ENCODE assay signal across 19 cellular contexts in the genomic region with DNA sequence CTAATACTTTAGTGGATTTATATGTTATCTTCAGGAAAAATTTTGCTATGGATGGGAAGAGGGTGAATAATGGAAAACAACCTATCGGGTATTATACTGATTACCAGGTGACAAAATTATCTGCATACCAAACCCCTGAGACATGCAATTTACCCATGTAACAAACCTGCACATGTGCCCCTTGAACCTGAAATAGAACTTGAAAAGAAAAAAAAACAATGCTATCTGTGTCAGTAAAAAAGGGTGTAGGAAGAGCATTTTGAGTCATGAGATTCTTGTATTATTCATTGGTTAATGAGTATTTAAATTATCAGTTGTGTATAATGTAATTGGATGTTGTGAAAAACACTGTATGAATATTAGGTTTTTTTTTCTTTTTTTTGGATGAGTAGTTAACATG.
DNase-seq lines count a peak whose midpoint lies in the region; ATAC-seq and TF ChIP-seq lines count a peak whose summit lies in the region.
"Had no signal": no experiment of that assay in that cellular context is flagged by ENCODE, and none has a peak within 500 bp of the region (broad histone marks: within the 10 kb centered on the region; RNA-seq: fewer than 3 reads in every experiment).

No MANE protein-coding gene starts in this region.

- H3K36me3 ChIP-seq in mammary epithelial cell (ENCODE audit: insufficient read depth, low read length): no peaks in the 10 kb centered on the region

- no peaks in the 10 kb centered on the region for H3K36me3 Mint-ChIP-seq in Calu3 (ENCODE audit: insufficient read depth, unreplicated experiment)

- H3K27ac ChIP-seq in mammary epithelial cell (ENCODE audit: insufficient read depth, low read depth, low read length): peak overlapping the region; percentile 33
- H3K27ac ChIP-seq: A549 had no signal

- DNase-seq in Calu3 (peak; percentile 27), HT1080 (ENCODE audit: low read depth) (peak; percentile 43), mammary epithelial cell (peak; percentile 49), kidney tubule cell (ENCODE audit: low spot score) (peak; percentile 82), GM19238 (ENCODE audit: insufficient read length, low spot score) (no peak)
- DNase-seq in stimulated activated CD4-positive, alpha-beta T cell treated with anti-CD3 and anti-CD28 coated beads, Interleukin-1b, Interleukin-23, amount 100 ng/mL, for 48 hours: no peak
- DNase-seq: DMS79, GF-D8, H7, NCI-H1092 treated with DMSO at 0.1 percent for 48 hours, NCI-H1694 treated with DMSO at 0.1 percent for 48 hours, NCI-H2171, NCI-H446 treated with DMSO at 0.1 percent for 48 hours, NCI-H82, Right ventricle myocardium superior, SK-N-SH had no signal

- no peaks in the 10 kb centered on the region for H3K9me3 ChIP-seq in mammary epithelial cell (replicated peaks; ENCODE audit: insufficient read depth, low read length)
- H3K9me3 ChIP-seq: A549, SK-N-SH had no signal

- BruUV-seq in Calu3 (replicated peaks; lab: Mats Ljungman, UMichigan) (no TSS peak), mammary epithelial cell (replicated peaks; lab: Mats Ljungman, UMichigan) (no TSS peak)

- no peak overlapping the region for H3K9ac ChIP-seq in mammary epithelial cell (ENCODE audit: insufficient read depth, low read length)

- H3K4me3 Mint-ChIP-seq in Calu3 (ENCODE audit: low read depth, unreplicated experiment): no peak overlapping the region

- no peaks in the 10 kb centered on the region for H4K20me1 ChIP-seq in mammary epithelial cell (ENCODE audit: insufficient read depth, low read length)

- H3K4me3 ChIP-seq in mammary epithelial cell (replicated peaks in 1 of 3; ENCODE audit: insufficient read depth in 1 of 3, low read depth in 2 of 3, low read length in 3 of 3): no peak overlapping the region
- H3K4me3 ChIP-seq: A549 had no signal

- H3K4me1 ChIP-seq in mammary epithelial cell (ENCODE audit: insufficient read depth, low read length): peaks cover 19% of the 10 kb centered on the region
- H3K4me1 ChIP-seq: A549 had no signal

- no peak overlapping the region for H2AFZ ChIP-seq in mammary epithelial cell (ENCODE audit: low read depth, low read length)

- peaks cover 2% of the 10 kb centered on the region for H3K9me3 Mint-ChIP-seq in Calu3 (ENCODE audit: low read depth, unreplicated experiment)

- H3K27me3 ChIP-seq in mammary epithelial cell (ENCODE audit: insufficient read depth, low read length): no peaks in the 10 kb centered on the region

- no peak for ATAC-seq in HG03571 (IDR thresholded peaks at IDR 0.05; ENCODE audit: unreplicated experiment)
- no peak for ATAC-seq in GM18861 (IDR thresholded peaks at IDR 0.05; ENCODE audit: unreplicated experiment)
- ATAC-seq: A549 had no signal

- CTCF ChIA-PET in Calu3 (lab: Charles Lee): interaction anchor here (0.8 kb wide), 1 partner anchor 123 kb away, joined by 3 read pairs; no protein-coding TSS in a partner anchor
- CTCF ChIA-PET in mammary epithelial cell (lab: Charles Lee; ENCODE audit: low non-redundant PET): no interaction called here

- dilution Hi-C loops in mammary epithelial cell (cut with HindIII; ENCODE audit: low sequenced_read_pairs): no loop called here

- intact Hi-C loops in Calu3 (cut with micrococcal nuclease; ENCODE audit: unreplicated experiment): no loop called here
- intact Hi-C loops in mammary epithelial cell (cut with micrococcal nuclease): loop anchor here (5.0 kb wide), 1 partner anchor 78 kb away; no protein-coding TSS in a partner anchor

- no peaks in the 10 kb centered on the region for H3K27me3 Mint-ChIP-seq in Calu3 (ENCODE audit: unreplicated experiment)

- H3K4me2 ChIP-seq in mammary epithelial cell (ENCODE audit: insufficient read depth, low read depth, low read length): no peak overlapping the region
- H3K4me2 ChIP-seq: A549 had no signal

- H3K79me2 ChIP-seq in mammary epithelial cell (ENCODE audit: insufficient read depth, low read length): no peaks in the 10 kb centered on the region

- WGBS in mammary epithelial cell (ENCODE audit: low coverage, missing lambda C conversion rate): 29% methylated on average over 1 of the region's 1 CpG

- TF ChIP-seq CTCF in Calu3 (IDR thresholded peaks at IDR 0.05; ENCODE audit: unreplicated experiment) (no peak), mammary epithelial cell (conservative IDR thresholded peaks at IDR 0.05 in 1 of 2, IDR thresholded peaks at IDR 0.05 in 1 of 2; ENCODE audit: extremely low read depth in 1 of 2, insufficient read depth in 1 of 2, low read depth in 1 of 2, low read length in 2 of 2) (no peak)

- H3K27ac Mint-ChIP-seq in Calu3 (ENCODE audit: unreplicated experiment): peak overlapping the region; percentile 79

- H3K4me1 Mint-ChIP-seq in Calu3 (ENCODE audit: low read depth, unreplicated experiment): peaks cover 27% of the 10 kb centered on the region

- in situ Hi-C loops in mammary epithelial cell (cut with MboI; ENCODE audit: low sequenced_read_pairs in 2 of 2): no loop called here

Comparison
In these comparisons a context has a peak if more than half of its experiments do, and no peak if none do; other contexts are left out.
1. DNase-seq: peak in Calu3 (single experiment), HT1080 (single experiment), mammary epithelial cell (single experiment) and kidney tubule cell (single experiment); none in stimulated activated CD4-positive, alpha-beta T cell treated with anti-CD3 and anti-CD28 coated beads, Interleukin-1b, Interleukin-23, amount 100 ng/mL, for 48 hours (single experiment) and GM19238 (single experiment).